Comparison of ENCODE assay signal across 15 cellular contexts in genomic region chr5:127042593-127042992, GRCh38. TPM values are rescaled to one million over a fixed set of nuclear protein-coding genes. Genes with fewer than 3 reads are reported as not detected.
A peak's percentile ranks its signal among the peaks of the same experiment; 100 is the strongest.
DNase-seq lines count a peak whose midpoint lies in the region; ATAC-seq and TF ChIP-seq lines count a peak whose summit lies in the region.
"Had no signal": no experiment of that assay in that cellular context is flagged by ENCODE, and none has a peak within 500 bp of the region (broad histone marks: within the 10 kb centered on the region; RNA-seq: fewer than 3 reads in every experiment).

No MANE protein-coding gene starts in this region.

- no peaks in the 10 kb centered on the region for H3K79me2 ChIP-seq in osteoblast (ENCODE audit: insufficient read depth, low read length)
- H3K79me2 ChIP-seq: hepatocyte had no signal

- no peaks in the 10 kb centered on the region for H3K27me3 ChIP-seq in osteoblast (ENCODE audit: insufficient read depth, low read length)
- H3K27me3 ChIP-seq: hepatocyte had no signal

- H3K27ac Mint-ChIP-seq in glutamatergic neuron (ENCODE audit: unreplicated experiment): no peak overlapping the region
- H3K27ac Mint-ChIP-seq in stimulated activated naive B cell treated with anti-CD40 and anti-IgM and Interleukin-4, amounts not matched to agents 10 μg/mL and 1 μg/mL and 100 μg/mL, for 72 hours: no peak overlapping the region

- H3K9me3 ChIP-seq in osteoblast (ENCODE audit: low read depth, low read length): no peaks in the 10 kb centered on the region

- H3K27ac ChIP-seq in osteoblast (ENCODE audit: low read depth, low read length): no peak overlapping the region
- H3K27ac ChIP-seq: 22Rv1, hepatocyte had no signal

- H3K4me3 ChIP-seq in choroid plexus epithelial cell (ENCODE audit: low read depth, low read length) (no peak overlapping the region), osteoblast (ENCODE audit: insufficient read depth, low read length) (no peak overlapping the region)
- H3K4me3 ChIP-seq: hepatocyte had no signal

- peaks cover 14% of the 10 kb centered on the region for H3K4me1 ChIP-seq in osteoblast (ENCODE audit: insufficient read depth, low read length)

- H4K20me1 ChIP-seq in osteoblast (ENCODE audit: insufficient read depth, low read length): no peaks in the 10 kb centered on the region

- no peak for ATAC-seq in stimulated activated naive B cell treated with anti-CD40 and anti-IgM and Interleukin-4, amounts not matched to agents 10 μg/mL and 1 μg/mL and 100 μg/mL, for 72 hours (replicated peaks)

- H3K27me3 Mint-ChIP-seq in glutamatergic neuron (ENCODE audit: unreplicated experiment): peaks cover 2% of the 10 kb centered on the region
- H3K27me3 Mint-ChIP-seq in stimulated activated naive B cell treated with anti-CD40 and anti-IgM and Interleukin-4, amounts not matched to agents 10 μg/mL and 1 μg/mL and 100 μg/mL, for 72 hours: no peaks in the 10 kb centered on the region

- H3K4me1 Mint-ChIP-seq in glutamatergic neuron (ENCODE audit: low read depth, unreplicated experiment): peaks cover 3% of the 10 kb centered on the region
- H3K4me1 Mint-ChIP-seq in stimulated activated naive B cell treated with anti-CD40 and anti-IgM and Interleukin-4, amounts not matched to agents 10 μg/mL and 1 μg/mL and 100 μg/mL, for 72 hours: peaks cover 10% of the 10 kb centered on the region in 2 donors

- H3K9me3 Mint-ChIP-seq in glutamatergic neuron (ENCODE audit: unreplicated experiment): no peaks in the 10 kb centered on the region
- H3K9me3 Mint-ChIP-seq in stimulated activated naive B cell treated with anti-CD40 and anti-IgM and Interleukin-4, amounts not matched to agents 10 μg/mL and 1 μg/mL and 100 μg/mL, for 72 hours: no peaks in the 10 kb centered on the region

- TF ChIP-seq CTCF in choroid plexus epithelial cell (conservative IDR thresholded peaks at IDR 0.05; ENCODE audit: low read depth, low read length) (peak; percentile 57), osteoblast (IDR thresholded peaks at IDR 0.05; ENCODE audit: extremely low read depth, low read depth, low read length) (peak; percentile 36), glutamatergic neuron (IDR thresholded peaks at IDR 0.05; ENCODE audit: partially characterized antibody, unreplicated experiment) (no peak)

- no peak overlapping the region for H3K4me3 Mint-ChIP-seq in glutamatergic neuron (ENCODE audit: unreplicated experiment)
- no peak overlapping the region for H3K4me3 Mint-ChIP-seq in stimulated activated naive B cell treated with anti-CD40 and anti-IgM and Interleukin-4, amounts not matched to agents 10 μg/mL and 1 μg/mL and 100 μg/mL, for 72 hours

- H3K36me3 Mint-ChIP-seq in glutamatergic neuron (ENCODE audit: unreplicated experiment): no peaks in the 10 kb centered on the region
- H3K36me3 Mint-ChIP-seq in stimulated activated naive B cell treated with anti-CD40 and anti-IgM and Interleukin-4, amounts not matched to agents 10 μg/mL and 1 μg/mL and 100 μg/mL, for 72 hours: peaks cover 0 to 8% of the 10 kb centered on the region in 2 donors

- H3K36me3 ChIP-seq in osteoblast (ENCODE audit: insufficient read depth, low read length): no peaks in the 10 kb centered on the region

- H2AFZ ChIP-seq in osteoblast (ENCODE audit: low read length): no peak overlapping the region
- H2AFZ ChIP-seq: hepatocyte had no signal

- DNase-seq in DMS 273 (lab: John Stamatoyannopoulos, UW; ENCODE audit: unreplicated experiment) (peak; percentile 44), DMS 273 treated with DMSO at 0.1 percent for 48 hours (lab: John Stamatoyannopoulos, UW) (no peak), NAMALWA (ENCODE audit: low spot score) (peak; percentile 17), choroid plexus epithelial cell (ENCODE audit: low read depth) (peak; percentile 70), osteoblast (ENCODE audit: insufficient read length, low spot score, missing footprints) (no peak), glutamatergic neuron (no peak), OCI-M2 (lab: John Stamatoyannopoulos, UW; ENCODE audit: unreplicated experiment) (no peak)
- DNase-seq in stimulated activated naive B cell treated with anti-CD40 and anti-IgM and Interleukin-4, amounts not matched to agents 10 μg/mL and 1 μg/mL and 100 μg/mL, for 72 hours: no peak
- DNase-seq: activated CD4-positive, alpha-beta T cell treated with anti-CD3 and anti-CD28 coated beads, Interleukin-2, amount 50 U/mL, for 1 hour; activated naive CD4-positive, alpha-beta T cell; cortex of kidney; NCI-H446 treated with DMSO at 0.1 percent for 48 hours had no signal

- H3K4me2 ChIP-seq in osteoblast (ENCODE audit: insufficient read depth, low read length): no peak overlapping the region
- H3K4me2 ChIP-seq: hepatocyte had no signal

RNA-seq across cellular contexts. Expression of gene MARCHF3, which starts 12.2 kb away (rescaled TPM):
- total RNA-seq in osteoblast: 2.2 and 3.5 TPM in 2 replicates
- 5.7 TPM for total RNA-seq in glutamatergic neuron (ENCODE audit: unreplicated experiment)
- total RNA-seq: G401 had no signal

RNA-seq across cellular contexts. Expression of gene C5orf63, which starts 30.7 kb away (rescaled TPM):
- total RNA-seq in osteoblast: 2.2 and 3.5 TPM in 2 replicates
- total RNA-seq in glutamatergic neuron (ENCODE audit: unreplicated experiment): 11.8 TPM
- total RNA-seq: G401 had no signal

Comparison
In these comparisons a context has a peak if more than half of its experiments do, and no peak if none do; other contexts are left out.
1. DNase-seq: peak in DMS 273 (single experiment), NAMALWA (single experiment) and choroid plexus epithelial cell (single experiment); none in DMS 273 treated with DMSO at 0.1 percent for 48 hours (single experiment), osteoblast (single experiment), glutamatergic neuron (single experiment), OCI-M2 (single experiment) and stimulated activated naive B cell treated with anti-CD40 and anti-IgM and Interleukin-4, amounts not matched to agents 10 μg/mL and 1 μg/mL and 100 μg/mL, for 72 hours (single experiment).